ENCODE assay signal across 8 cellular contexts in genomic region chr10:6163364-6164270, GRCh38. TPM values are rescaled to one million over a fixed set of nuclear protein-coding genes. Genes with fewer than 3 reads are reported as not detected.
DNase-seq lines count a peak whose midpoint lies in the region; ATAC-seq and TF ChIP-seq lines count a peak whose summit lies in the region.

No MANE protein-coding gene starts in this region.

- peak; percentile 55 for DNase-seq in NCI-H2196 treated with DMSO at 0.1 percent for 48 hours (lab: John Stamatoyannopoulos, UW; ENCODE audit: unreplicated experiment)
- DNase-seq in cerebellum (ENCODE audit: low spot score) = peak; percentile 97
- peak; percentile 90 for DNase-seq in kidney tubule cell (ENCODE audit: low spot score)
- peak; percentile 82 to 90 (median 85) for DNase-seq in stimulated activated CD4-positive, alpha-beta T cell treated with anti-CD3 and anti-CD28 coated beads, Interleukin-1b, Interleukin-23, amount 100 ng/mL, for 24 hours (ENCODE audit: low read depth in 4 of 4, low spot score in 1 of 4)

- peak overlapping the region; percentile 75 for H3K27ac ChIP-seq in 22Rv1

- ATAC-seq in GM18511 (IDR thresholded peaks at IDR 0.05; ENCODE audit: unreplicated experiment) (peak; percentile 91), HG03025 (IDR thresholded peaks at IDR 0.05; ENCODE audit: low FRiP score, unreplicated experiment) (peak; percentile 93)
- peak; percentile 97 to 98 for ATAC-seq in activated CD4-positive, CD25-positive, alpha-beta regulatory T cell treated with anti-CD3 and anti-CD28 coated beads, Interleukin-2, amount 50 U/mL, for 24 hours

- TF ChIP-seq CTCF in 22Rv1 (IDR thresholded peaks at IDR 0.05) = no peak

RNA-seq across cellular contexts. Expression of gene PFKFB3, which starts 39.1 kb away (rescaled TPM):
- 27.0 TPM for total RNA-seq in cerebellum

Comparison
In these comparisons a context has a peak if more than half of its experiments do, and no peak if none do; other contexts are left out.
1. Peak in every context shown above with its lines: DNase-seq, ATAC-seq and H3K27ac ChIP-seq.